Comparison of ENCODE assay signal across 22 cellular contexts in genomic region chr10:607545-608196, GRCh38.
DNase-seq lines count a peak whose midpoint lies in the region; ATAC-seq and TF ChIP-seq lines count a peak whose summit lies in the region.
"Had no signal": no experiment of that assay in that cellular context is flagged by ENCODE, and none has a peak within 500 bp of the region (broad histone marks: within the 10 kb centered on the region; RNA-seq: fewer than 3 reads in every experiment).

No MANE protein-coding gene starts in this region.

- H4K20me1 ChIP-seq in OCI-LY1 (ENCODE audit: insufficient read depth, low read length), result no peaks in the 10 kb centered on the region

- peak overlapping the region; percentile 89 for H3K9ac ChIP-seq in OCI-LY1 (ENCODE audit: low read length)

- TF ChIP-seq POLR2A in gastroesophageal sphincter (IDR thresholded peaks at IDR 0.05) (no peak), gastrocnemius medialis (IDR thresholded peaks at IDR 0.05) (no peak)

- H3K9me3 ChIP-seq in OCI-LY1 (ENCODE audit: low read length), result 0 out of 2 replicates have a peak, but pooled peaks cover 3% of the 10 kb centered on the region
- H3K9me3 ChIP-seq in gastroesophageal sphincter, result no peaks in the 10 kb centered on the region
- H3K9me3 ChIP-seq in gastrocnemius medialis, result no peaks in the 10 kb centered on the region
- H3K9me3 ChIP-seq: adrenal gland, right lobe of liver, stomach, uterus had no signal

- peaks cover 15% of the 10 kb centered on the region for H3F3A ChIP-seq in OCI-LY1 (ENCODE audit: insufficient read depth, low read length)

- intact Hi-C loops in sciatic nerve (cut with DNase I), result no loop called here
- intact Hi-C loops in gastrocnemius medialis (cut with DNase I; ENCODE audit: low total_unique reads), result no loop called here

- peaks cover 33% of the 10 kb centered on the region for H3K79me2 ChIP-seq in OCI-LY1 (ENCODE audit: insufficient read depth, low read length)

- H2AFZ ChIP-seq in OCI-LY1 (ENCODE audit: low read length), result no peak overlapping the region

- H3K9me2 ChIP-seq in OCI-LY1 (ENCODE audit: low read depth, low read length), result no peaks in the 10 kb centered on the region

- in situ Hi-C loops in gastrocnemius medialis (cut with MboI; ENCODE audit: low sequenced_read_pairs in 4 of 4), result no loop called here

- TF ChIP-seq EP300 in gastroesophageal sphincter (IDR thresholded peaks at IDR 0.05), result no peak

- no peak overlapping the region for H3K4me3 Mint-ChIP-seq in activated naive CD8-positive, alpha-beta T cell treated with anti-CD3 and anti-CD28 coated beads for 36 hours

- WGBS in gastroesophageal sphincter (ENCODE audit: low coverage in 1 of 2), 2 donors, result 48 to 74% methylated on average over 14 of the region's 14 CpGs

- H3K4me1 ChIP-seq in OCI-LY1 (ENCODE audit: insufficient read depth, low read length, severe bottlenecking) (peaks cover 67% of the 10 kb centered on the region), gastroesophageal sphincter (peaks cover 0 to 89% (median 11%) of the 10 kb centered on the region in 3 donors), gastrocnemius medialis (peaks cover 7 to 28% of the 10 kb centered on the region in 2 donors)
- H3K4me1 ChIP-seq: adrenal gland, right lobe of liver, uterus had no signal

- H3K27ac ChIP-seq in OCI-LY1 (ENCODE audit: low read depth, low read length, poor library complexity, severe bottlenecking) (peak overlapping the region; percentile 95), gastroesophageal sphincter (peak overlapping the region; percentile 11 to 71 (median 59)), gastrocnemius medialis (no peak overlapping the region)
- H3K27ac ChIP-seq: adrenal gland, HL-60, right lobe of liver, stomach, uterus had no signal

- TF ChIP-seq CTCF in OCI-LY1 (IDR thresholded peaks at IDR 0.05; ENCODE audit: low read length) (no peak), gastroesophageal sphincter (IDR thresholded peaks at IDR 0.05) (no peak), gastrocnemius medialis (IDR thresholded peaks at IDR 0.05 in 4 of 5, conservative IDR thresholded peaks at IDR 0.05 in 1 of 5) (no peak)

- H3K36me3 ChIP-seq in OCI-LY1 (ENCODE audit: insufficient read depth, low read length) (no peaks in the 10 kb centered on the region), gastroesophageal sphincter (no peaks in the 10 kb centered on the region), gastrocnemius medialis (no peaks in the 10 kb centered on the region)
- H3K36me3 ChIP-seq: adrenal gland, right lobe of liver, stomach, uterus had no signal

- no peaks in the 10 kb centered on the region for H3K36me3 Mint-ChIP-seq in activated naive CD8-positive, alpha-beta T cell treated with anti-CD3 and anti-CD28 coated beads for 36 hours

- H3K4me2 ChIP-seq in OCI-LY1 (ENCODE audit: low read length), result peak overlapping the region; percentile 91

- peaks cover 6% of the 10 kb centered on the region for H3K9me3 Mint-ChIP-seq in activated naive CD8-positive, alpha-beta T cell treated with anti-CD3 and anti-CD28 coated beads for 36 hours

- ATAC-seq in gastroesophageal sphincter (no peak), sciatic nerve (peak; percentile 75), gastrocnemius medialis (no peak)
- ATAC-seq: K562, left lobe of liver, right lobe of liver had no signal

- no peak overlapping the region for H3K27ac Mint-ChIP-seq in activated naive CD8-positive, alpha-beta T cell treated with anti-CD3 and anti-CD28 coated beads for 36 hours

- DNase-seq in COLO829 (ENCODE audit: low spot score), result peak; percentile 28
- no peak for DNase-seq in sciatic nerve (ENCODE audit: low spot score)
- DNase-seq in gastrocnemius medialis, result no peak
- DNase-seq in Kasumi-1 (lab: John Stamatoyannopoulos, UW), result no peak
- no peak for DNase-seq in glomerular visceral epithelial cell (ENCODE audit: extremely low spot score)
- DNase-seq in activated naive CD8-positive, alpha-beta T cell treated with anti-CD3 and anti-CD28 coated beads for 36 hours, result no peak
- DNase-seq: activated CD4-positive, alpha-beta T cell treated with anti-CD3 and anti-CD28 coated beads for 4 hours; activated effector memory CD4-positive, alpha-beta T cell treated with Interleukin-2 at 50 U/mL for 16 hours; H7; midbrain; MV-4-11; NCI-H2029; right lobe of liver; stimulated activated CD4-positive, alpha-beta T cell treated with anti-CD3 and anti-CD28 coated beads, Interleukin-2, amount 100 ng/mL, for 24 hours; stomach; uterus had no signal

- H3K4me3 ChIP-seq in OCI-LY1 (ENCODE audit: low read depth, low read length, poor library complexity, severe bottlenecking) (peak overlapping the region; percentile 66), gastroesophageal sphincter (peak overlapping the region in 1 of 2 donors; percentile 21), gastrocnemius medialis (no peak overlapping the region)
- H3K4me3 ChIP-seq: adrenal gland, K562, right lobe of liver, stomach, uterus had no signal

- peaks cover 4% of the 10 kb centered on the region for H3K27me3 Mint-ChIP-seq in activated naive CD8-positive, alpha-beta T cell treated with anti-CD3 and anti-CD28 coated beads for 36 hours

- H3K27me3 ChIP-seq in OCI-LY1 (ENCODE audit: insufficient read depth, low read length) (no peaks in the 10 kb centered on the region), gastroesophageal sphincter (no peaks in the 10 kb centered on the region), gastrocnemius medialis (no peaks in the 10 kb centered on the region)
- H3K27me3 ChIP-seq: adrenal gland, right lobe of liver, stomach, uterus had no signal

- peaks cover 10% of the 10 kb centered on the region for H3K4me1 Mint-ChIP-seq in activated naive CD8-positive, alpha-beta T cell treated with anti-CD3 and anti-CD28 coated beads for 36 hours

Comparison
In these comparisons a context has a peak if more than half of its experiments do, and no peak if none do; other contexts are left out.
1. H3K27ac ChIP-seq: peak in OCI-LY1 (single experiment) and gastroesophageal sphincter (4 of 4); none in gastrocnemius medialis (0 of 4).